2 cellular contexts compared by ENCODE assay signal in genomic region chr15:42784705-42785104, GRCh38.
TF ChIP-seq lines count a peak whose summit lies in the region.

No MANE protein-coding gene starts in this region.

TF ChIP-seq in WTC11, 78 proteins besides CTCF, POLR2A, EP300 and RAD21 (continued from another document):
- TF ChIP-seq CDX4 (CRISPR knock-in tag; IDR thresholded peaks at IDR 0.05; ENCODE audit: borderline replicate concordance): no peak
- no peak for TF ChIP-seq AFF4 (CRISPR knock-in tag; IDR thresholded peaks at IDR 0.05; ENCODE audit: borderline replicate concordance)
- TF ChIP-seq ZNF671 (CRISPR knock-in tag; IDR thresholded peaks at IDR 0.05): no peak

TF ChIP-seq in SK-N-SH, 30 proteins besides CTCF, POLR2A, EP300 and RAD21 (continued from another document):
- TF ChIP-seq, protein P1, sequence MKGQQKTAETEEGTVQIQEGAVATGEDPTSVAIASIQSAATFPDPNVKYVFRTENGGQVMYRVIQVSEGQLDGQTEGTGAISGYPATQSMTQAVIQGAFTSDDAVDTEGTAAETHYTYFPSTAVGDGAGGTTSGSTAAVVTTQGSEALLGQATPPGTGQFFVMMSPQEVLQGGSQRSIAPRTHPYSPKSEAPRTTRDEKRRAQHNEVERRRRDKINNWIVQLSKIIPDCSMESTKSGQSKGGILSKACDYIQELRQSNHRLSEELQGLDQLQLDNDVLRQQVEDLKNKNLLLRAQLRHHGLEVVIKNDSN (IDR thresholded peaks at IDR 0.05; ENCODE audit: borderline replicate concordance, low read depth): no peak
- TF ChIP-seq GABPA (IDR thresholded peaks at IDR 0.05; ENCODE audit: low read depth) (no peak), FOXJ3 (CRISPR knock-in tag; IDR thresholded peaks at IDR 0.05) (no peak), SIN3A (IDR thresholded peaks at IDR 0.05; ENCODE audit: borderline replicate concordance, low read depth, low read length) (no peak), MXI1 (IDR thresholded peaks at IDR 0.05; ENCODE audit: low read depth, low read length) (no peak), EZH2phosphoT487 (IDR thresholded peaks at IDR 0.05; ENCODE audit: borderline replicate concordance, low read depth) (no peak)
